Comparison of ENCODE assay signal across 10 cellular contexts in genomic region chr12:46677749-46678148, GRCh38.
DNase-seq lines count a peak whose midpoint lies in the region; ATAC-seq and TF ChIP-seq lines count a peak whose summit lies in the region.
"Had no signal": no experiment of that assay in that cellular context is flagged by ENCODE, and none has a peak within 500 bp of the region (broad histone marks: within the 10 kb centered on the region; RNA-seq: fewer than 3 reads in every experiment).

No MANE protein-coding gene starts in this region.

- no peaks in the 10 kb centered on the region for H3K9me3 ChIP-seq in Peyer's patch

- H3K4me1 ChIP-seq in Peyer's patch: no peaks in the 10 kb centered on the region

- no peak for TF ChIP-seq POLR2A in Peyer's patch (IDR thresholded peaks at IDR 0.05)

- no peak overlapping the region for H3K4me3 ChIP-seq in AG10803 (ENCODE audit: low read length)
- no peak overlapping the region for H3K4me3 ChIP-seq in foreskin fibroblast (ENCODE audit: low read depth in 1 of 2, low read length in 2 of 2)
- no peak overlapping the region for H3K4me3 ChIP-seq in Peyer's patch

- no peaks in the 10 kb centered on the region for H3K9me3 Mint-ChIP-seq in activated naive CD4-positive, alpha-beta T cell treated with anti-CD3 and anti-CD28 coated beads, Interleukin-2, amount 50 U/mL, for 72 hours

- POLR2A ChIA-PET in RWPE1 (lab: Yijun Ruan, JAX; ENCODE audit: low non-redundant PET): no interaction called here

- H3K27ac Mint-ChIP-seq in activated naive CD4-positive, alpha-beta T cell treated with anti-CD3 and anti-CD28 coated beads, Interleukin-2, amount 50 U/mL, for 72 hours: peak overlapping the region in 1 of 2 donors; percentile 74

- no peaks in the 10 kb centered on the region for H3K36me3 Mint-ChIP-seq in activated naive CD4-positive, alpha-beta T cell treated with anti-CD3 and anti-CD28 coated beads, Interleukin-2, amount 50 U/mL, for 72 hours

- CTCF ChIA-PET in RWPE1 (lab: Yijun Ruan, JAX): interaction anchor here (0.6 to 1.0 kb wide), 5 partner anchors 22 to 607 kb away, joined by 3 to 4 read pairs (median 3); no protein-coding TSS in a partner anchor

- H3K27ac ChIP-seq in RWPE1 (peak overlapping the region; percentile 91), Peyer's patch (no peak overlapping the region)
- H3K27ac ChIP-seq: HL-60 had no signal

- no peak for ATAC-seq in GM18867 (IDR thresholded peaks at IDR 0.05; ENCODE audit: unreplicated experiment)
- no peak for ATAC-seq in activated naive CD4-positive, alpha-beta T cell treated with anti-CD3 and anti-CD28 coated beads, Interleukin-2, amount 50 U/mL, for 72 hours

- TF ChIP-seq CTCF in AG10803 (conservative IDR thresholded peaks at IDR 0.05; ENCODE audit: low read length) (peak; percentile 28), RWPE1 (conservative IDR thresholded peaks at IDR 0.05; ENCODE audit: low read depth) (peak; percentile 36), foreskin fibroblast (IDR thresholded peaks at IDR 0.05; ENCODE audit: low read depth, low read length) (peak; percentile 24), Peyer's patch (IDR thresholded peaks at IDR 0.05) (peak in 2 of 6 experiments; percentile 12 to 32)

- DNase-seq in AG10803 (ENCODE audit: low read depth) (peak; percentile 29), H4 (ENCODE audit: low spot score) (peak; percentile 49), RWPE1 (ENCODE audit: low spot score) (peak; percentile 52), foreskin fibroblast (peak in 1 of 2 donors; percentile 58), Peyer's patch (no peak), NCI-H526 treated with DMSO at 0.1 percent for 48 hours (lab: John Stamatoyannopoulos, UW) (no peak)
- DNase-seq in activated naive CD4-positive, alpha-beta T cell treated with anti-CD3 and anti-CD28 coated beads, Interleukin-2, amount 50 U/mL, for 72 hours (ENCODE audit: low spot score in 2 of 2): no peak
- DNase-seq: stimulated activated CD4-positive, alpha-beta T cell treated with anti-CD3 and anti-CD28 coated beads, Interleukin-4, amount 100 ng/mL, for 24 hours had no signal

- H3K36me3 ChIP-seq in Peyer's patch: no peaks in the 10 kb centered on the region

- no peaks in the 10 kb centered on the region for H3K27me3 ChIP-seq in Peyer's patch

Comparison
In these comparisons a context has a peak if more than half of its experiments do, and no peak if none do; other contexts are left out.
1. DNase-seq: peak in AG10803 (single experiment), H4 (single experiment) and RWPE1 (single experiment); none in Peyer's patch (0 of 3), activated naive CD4-positive, alpha-beta T cell treated with anti-CD3 and anti-CD28 coated beads, Interleukin-2, amount 50 U/mL, for 72 hours (0 of 2) and NCI-H526 treated with DMSO at 0.1 percent for 48 hours (single experiment).